In genomic region chr16:5377280-5377898, GRCh38 we compare ENCODE assay signal across 29 cellular contexts.
"Had no signal": no experiment of that assay in that cellular context is flagged by ENCODE, and none has a peak within 500 bp of the region (broad histone marks: within the 10 kb centered on the region; RNA-seq: fewer than 3 reads in every experiment).

No MANE protein-coding gene starts in this region.

- DNase-seq: activated B cell treated with CpG ODN at 0.5 μM for 24 hours; activated CD4-positive, alpha-beta T cell treated with anti-CD3 and anti-CD28 coated beads for 48 hours; activated CD4-positive, alpha-beta T cell treated with anti-CD3 and anti-CD28 coated beads, Interleukin-2, amount 50 U/mL, for 1 hour; activated CD4-positive, alpha-beta T cell treated with anti-CD3 and anti-CD28 coated beads, Interleukin-2, amount 50 U/mL, for 48 hours; activated CD8-positive, alpha-beta memory T cell treated with anti-CD3 and anti-CD28 coated beads for 24 hours; activated CD8-positive, alpha-beta T cell treated with anti-CD3 and anti-CD28 coated beads for 36 hours; activated effector memory CD4-positive, alpha-beta T cell treated with anti-CD3 and anti-CD28 coated beads, Interleukin-2, amount 50 U/mL, for 16 hours; activated naive CD4-positive, alpha-beta T cell treated with anti-CD3 and anti-CD28 coated beads for 36 hours; activated T-cell treated with anti-CD3 and anti-CD28 coated beads, Interleukin-2, amount 50 U/mL, for 4 hours; amniotic stem cell; anterior cingulate cortex; brain microvascular endothelial cell; caudate nucleus; cortex of kidney; dermis blood vessel endothelial cell; effector CD8-positive, alpha-beta T cell; esophagus squamous epithelium; foreskin melanocyte; head of caudate nucleus; hippocampal formation; T-helper 17 cell; T1000; WERI-Rb-1 had no signal

- H3K27ac Mint-ChIP-seq: activated B cell treated with CpG ODN at 0.5 μM for 24 hours; activated CD8-positive, alpha-beta T cell treated with anti-CD3 and anti-CD28 coated beads for 36 hours; activated naive CD4-positive, alpha-beta T cell treated with anti-CD3 and anti-CD28 coated beads for 36 hours; activated naive CD4-positive, alpha-beta T cell treated with anti-CD3 and anti-CD28 coated beads, Interleukin-2, amount 50 U/mL, for 24 hours; activated T-helper 2 cell treated with anti-CD3 and anti-CD28 coated beads, Interferon-gamma antibody, Interleukin-2, Interleukin-4, amounts not matched to agents 10 μg/mL and 5 μg/mL and 100 μg/mL, durations not matched to agents 14 hours and 24 hours and 36 hours; T-helper 17 cell; T-helper 2 cell treated with Interferon-gamma antibody and Interleukin-4, amounts not matched to agents 5 μg/mL and 100 μg/mL, for 36 hours had no signal

- H3K27ac ChIP-seq: brain microvascular endothelial cell, epithelial cell of prostate, esophagus squamous epithelium, gastroesophageal sphincter, WERI-Rb-1 had no signal

- H3K4me1 ChIP-seq: esophagus squamous epithelium, gastroesophageal sphincter had no signal

- H3K36me3 ChIP-seq: brain microvascular endothelial cell, esophagus squamous epithelium, gastroesophageal sphincter, WERI-Rb-1 had no signal

- H3K4me3 ChIP-seq: esophagus squamous epithelium, gastroesophageal sphincter had no signal

- H3K9me3 ChIP-seq: esophagus squamous epithelium, gastroesophageal sphincter had no signal

- H3K4me1 Mint-ChIP-seq: activated B cell treated with CpG ODN at 0.5 μM for 24 hours; activated naive CD4-positive, alpha-beta T cell treated with anti-CD3 and anti-CD28 coated beads, Interleukin-2, amount 50 U/mL, for 24 hours; T-helper 17 cell had no signal

- H3K27me3 ChIP-seq: brain microvascular endothelial cell had no signal

- H3K4me3 Mint-ChIP-seq: activated B cell treated with CpG ODN at 0.5 μM for 24 hours; activated CD8-positive, alpha-beta T cell treated with anti-CD3 and anti-CD28 coated beads for 36 hours; activated naive CD4-positive, alpha-beta T cell treated with anti-CD3 and anti-CD28 coated beads for 36 hours; activated naive CD4-positive, alpha-beta T cell treated with anti-CD3 and anti-CD28 coated beads, Interleukin-2, amount 50 U/mL, for 24 hours; activated T-cell treated with anti-CD3 and anti-CD28 coated beads, Interleukin-2, amount 50 U/mL, for 4 hours; T-helper 17 cell; T-helper 2 cell treated with Interferon-gamma antibody and Interleukin-4, amounts not matched to agents 5 μg/mL and 100 μg/mL, for 36 hours had no signal

- H3K9me3 Mint-ChIP-seq: activated B cell treated with CpG ODN at 0.5 μM for 24 hours; activated CD8-positive, alpha-beta T cell treated with anti-CD3 and anti-CD28 coated beads for 36 hours; activated naive CD4-positive, alpha-beta T cell treated with anti-CD3 and anti-CD28 coated beads for 36 hours; activated naive CD4-positive, alpha-beta T cell treated with anti-CD3 and anti-CD28 coated beads, Interleukin-2, amount 50 U/mL, for 24 hours; activated T-cell treated with anti-CD3 and anti-CD28 coated beads, Interleukin-2, amount 50 U/mL, for 4 hours; activated T-helper 2 cell treated with anti-CD3 and anti-CD28 coated beads, Interferon-gamma antibody, Interleukin-2, Interleukin-4, amounts not matched to agents 10 μg/mL and 5 μg/mL and 100 μg/mL, durations not matched to agents 14 hours and 24 hours and 36 hours; T-helper 2 cell treated with Interferon-gamma antibody and Interleukin-4, amounts not matched to agents 5 μg/mL and 100 μg/mL, for 36 hours had no signal

- ATAC-seq: activated CD4-positive, CD25-positive, alpha-beta regulatory T cell treated with anti-CD3 and anti-CD28 coated beads, Interleukin-2, amount 50 U/mL, for 24 hours; activated CD8-positive, alpha-beta T cell treated with anti-CD3 and anti-CD28 coated beads for 36 hours; activated T-cell treated with anti-CD3 and anti-CD28 coated beads, Interleukin-2, amount 50 U/mL, for 4 hours; gastroesophageal sphincter; T-helper 17 cell had no signal

- H3K36me3 Mint-ChIP-seq: activated naive CD4-positive, alpha-beta T cell treated with anti-CD3 and anti-CD28 coated beads, Interleukin-2, amount 50 U/mL, for 24 hours had no signal
